ENCODE assay signal across 1 cellular context in the genomic region with DNA sequence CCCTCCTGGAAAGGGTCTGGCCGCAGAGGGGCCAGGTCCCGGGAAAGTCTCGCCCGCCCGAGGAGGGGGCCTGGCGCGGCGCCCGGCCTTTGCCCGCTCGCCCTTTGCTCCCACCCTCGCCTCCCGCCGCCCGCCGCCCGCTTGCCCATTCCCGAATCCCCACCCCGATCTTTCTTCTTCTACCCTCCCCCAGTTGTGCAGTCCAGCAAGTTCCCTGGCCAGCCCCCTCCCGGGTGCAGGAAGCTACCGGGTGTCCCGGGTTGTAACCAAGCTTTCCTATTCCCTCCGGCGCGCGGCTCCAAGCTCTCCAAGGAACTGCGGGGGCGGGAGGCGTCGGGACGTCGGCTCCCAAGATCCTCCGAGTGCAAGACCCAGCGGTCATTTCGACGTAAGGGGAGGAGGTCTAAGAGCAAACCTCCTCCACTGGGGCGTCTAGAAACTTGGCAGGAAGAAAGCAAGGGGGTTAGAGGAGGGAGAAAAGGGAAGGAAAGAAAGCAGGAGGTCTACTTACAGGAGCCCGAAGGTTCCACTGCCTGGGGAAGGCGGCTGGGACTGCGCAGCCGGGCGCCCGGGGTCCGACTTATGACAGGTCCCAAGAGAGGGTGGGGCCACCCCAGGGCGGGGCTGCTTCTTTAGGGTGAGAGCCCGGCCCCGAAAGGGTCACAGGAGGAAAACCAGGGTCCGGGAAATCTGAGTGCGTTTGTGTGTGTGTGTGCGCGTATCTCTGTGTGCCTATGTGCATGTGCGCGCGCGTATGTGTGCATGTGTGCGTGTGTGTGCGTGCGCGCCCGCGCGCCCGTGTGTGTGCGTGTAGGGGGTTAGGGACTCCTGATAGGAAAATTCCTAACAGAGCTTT.
TF ChIP-seq lines count a peak whose summit lies in the region.

Gene PTGR1, minus strand, starts transcription at position 556 of the 856 bp plus-strand sequence. CDS start 2,225 bp downstream, outside the sequence.

TF ChIP-seq in GM23338, 12 proteins besides CTCF, POLR2A, EP300 and RAD21:
- no peak for TF ChIP-seq ZNF462 (CRISPR knock-in tag; IDR thresholded peaks at IDR 0.05)
- TF ChIP-seq CREB1 (CRISPR knock-in tag; IDR thresholded peaks at IDR 0.05; ENCODE audit: low read depth): no peak
- TF ChIP-seq POLR2AphosphoS5 (IDR thresholded peaks at IDR 0.05; ENCODE audit: low read depth): peak; percentile 67
- TF ChIP-seq NANOG (IDR thresholded peaks at IDR 0.05; ENCODE audit: borderline replicate concordance): no peak
- TF ChIP-seq JUNB (IDR thresholded peaks at IDR 0.05; ENCODE audit: unreplicated experiment): no peak
- TF ChIP-seq ZNF331 (CRISPR knock-in tag; IDR thresholded peaks at IDR 0.05; ENCODE audit: low read depth): no peak
- no peak for TF ChIP-seq REST (IDR thresholded peaks at IDR 0.05; ENCODE audit: unreplicated experiment)
- TF ChIP-seq EZH2phosphoT487 (IDR thresholded peaks at IDR 0.05; ENCODE audit: unreplicated experiment): no peak
- peak; percentile 26 for TF ChIP-seq EZH2 (IDR thresholded peaks at IDR 0.05; ENCODE audit: low read depth, unreplicated experiment)
- TF ChIP-seq, protein P1, sequence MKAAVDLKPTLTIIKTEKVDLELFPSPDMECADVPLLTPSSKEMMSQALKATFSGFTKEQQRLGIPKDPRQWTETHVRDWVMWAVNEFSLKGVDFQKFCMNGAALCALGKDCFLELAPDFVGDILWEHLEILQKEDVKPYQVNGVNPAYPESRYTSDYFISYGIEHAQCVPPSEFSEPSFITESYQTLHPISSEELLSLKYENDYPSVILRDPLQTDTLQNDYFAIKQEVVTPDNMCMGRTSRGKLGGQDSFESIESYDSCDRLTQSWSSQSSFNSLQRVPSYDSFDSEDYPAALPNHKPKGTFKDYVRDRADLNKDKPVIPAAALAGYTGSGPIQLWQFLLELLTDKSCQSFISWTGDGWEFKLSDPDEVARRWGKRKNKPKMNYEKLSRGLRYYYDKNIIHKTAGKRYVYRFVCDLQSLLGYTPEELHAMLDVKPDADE (IDR thresholded peaks at IDR 0.05): no peak
- no peak for TF ChIP-seq ZNF114 (CRISPR knock-in tag; IDR thresholded peaks at IDR 0.05)
- no peak for TF ChIP-seq STAT1 (IDR thresholded peaks at IDR 0.05; ENCODE audit: unreplicated experiment)
